ENCODE assay signal across 27 cellular contexts in genomic region chr6:159797554-159797953, GRCh38. TPM values are rescaled to one million over a fixed set of nuclear protein-coding genes. Genes with fewer than 3 reads are reported as not detected.
DNase-seq lines count a peak whose midpoint lies in the region; ATAC-seq, FAIRE-seq and TF ChIP-seq lines count a peak whose summit lies in the region.
"Had no signal": no experiment of that assay in that cellular context is flagged by ENCODE, and none has a peak within 500 bp of the region (broad histone marks: within the 10 kb centered on the region; RNA-seq: fewer than 3 reads in every experiment).

No MANE protein-coding gene starts in this region.

- POLR2A ChIA-PET in activated CD8-positive, alpha-beta T cell treated with anti-CD3 and anti-CD28 coated beads for 36 hours (lab: Charles Lee): no interaction called here
- POLR2A ChIA-PET in activated CD8-positive, alpha-beta T cell treated with anti-CD3 and anti-CD28 coated beads, Interleukin-2, amount 10 ng/mL, durations not matched to agents 7 days and 5 days (lab: Charles Lee): no interaction called here
- POLR2A ChIA-PET in HepG2 (lab: Yijun Ruan, JAX): no interaction called here

- TF ChIP-seq POLR2A in HepG2 (IDR thresholded peaks at IDR 0.05; ENCODE audit: insufficient read depth in 1 of 2, low read depth in 2 of 2, low read length in 2 of 2) (no peak), right lobe of liver (IDR thresholded peaks at IDR 0.05) (no peak)

- H3K4me1 Mint-ChIP-seq in activated CD8-positive, alpha-beta T cell treated with anti-CD3 and anti-CD28 coated beads for 36 hours (ENCODE audit: low read depth): peaks cover 33% of the 10 kb centered on the region
- peaks cover 24% of the 10 kb centered on the region for H3K4me1 Mint-ChIP-seq in activated CD8-positive, alpha-beta T cell treated with anti-CD3 and anti-CD28 coated beads, Interleukin-2, amount 10 ng/mL, durations not matched to agents 7 days and 5 days (ENCODE audit: low read depth)
- peaks cover 44% of the 10 kb centered on the region for H3K4me1 Mint-ChIP-seq in activated naive CD8-positive, alpha-beta T cell (ENCODE audit: low read depth)
- H3K4me1 Mint-ChIP-seq in stimulated activated effector memory CD8-positive, alpha-beta T cell treated with anti-CD3 and anti-CD28 coated beads, Interleukin-12 subunit alpha, Interleukin-12 subunit beta, amount 100 ng/mL, for 72 hours: peaks cover 13% of the 10 kb centered on the region

- no peak overlapping the region for H3K27ac ChIP-seq in HepG2 (ENCODE audit: extremely low read length, insufficient read depth, low read length)
- no peak overlapping the region for H3K27ac ChIP-seq in right lobe of liver
- no peak overlapping the region for H3K27ac ChIP-seq in aorta (ENCODE audit: low read depth in 1 of 2, low read length in 2 of 2)

- no peak for DNase-seq in activated CD8-positive, alpha-beta T cell treated with anti-CD3 and anti-CD28 coated beads for 36 hours
- DNase-seq in activated CD8-positive, alpha-beta T cell treated with anti-CD3 and anti-CD28 coated beads, Interleukin-2, amount 10 ng/mL, durations not matched to agents 7 days and 5 days: no peak
- no peak for DNase-seq in HepG2 (ENCODE audit: low spot score)
- DNase-seq in right lobe of liver: no peak
- no peak for DNase-seq in stimulated activated effector memory CD8-positive, alpha-beta T cell treated with anti-CD3 and anti-CD28 coated beads, Interleukin-12 subunit alpha, Interleukin-12 subunit beta, amount 100 ng/mL, for 72 hours (ENCODE audit: low spot score in 2 of 2)
- DNase-seq in aorta: no peak
- DNase-seq: 8988T, AML-193, C1 segment of cervical spinal cord, DMS53, GDM1, MG63, NCI-H1417, NCI-H1694 treated with DMSO at 0.1 percent for 48 hours, NCI-H2081 treated with DMSO at 0.1 percent for 48 hours, NCI-H2171 treated with DMSO at 0.1 percent for 48 hours, NCI-H446, NCI-H526 treated with DMSO at 0.1 percent for 48 hours, RPMI8226, SHP77 had no signal

- 72% methylated on average over 1 of the region's 1 CpG for WGBS in HepG2 (ENCODE audit: low lambda C conversion rate)
- 25% methylated on average over 1 of the region's 1 CpG for WGBS in right lobe of liver (ENCODE audit: insufficient coverage, low coverage, low lambda C conversion rate, missing lambda C conversion rate)
- WGBS in aorta, 2 donors: 43 to 57% methylated on average over 1 of the region's 1 CpG

- H3K9me3 ChIP-seq in HepG2 (ENCODE audit: low read length) (no peaks in the 10 kb centered on the region), right lobe of liver (no peaks in the 10 kb centered on the region), aorta (ENCODE audit: control insufficient read depth, low read length) (no peaks in the 10 kb centered on the region)
- H3K9me3 ChIP-seq: MG63 had no signal

- H3K36me3 ChIP-seq in HepG2 (replicated peaks in 1 of 2; ENCODE audit: control insufficient read depth in 1 of 2, insufficient read depth in 2 of 2, low read length in 2 of 2) (peaks cover 11 to 26% of the 10 kb centered on the region in 2 experiments), right lobe of liver (peaks cover 3 to 40% (median 20%) of the 10 kb centered on the region in 4 donors), aorta (ENCODE audit: control insufficient read depth in 1 of 2, insufficient read depth in 2 of 2, low read length in 1 of 2) (peaks cover 0 to 3% of the 10 kb centered on the region in 2 donors)

- TF ChIP-seq EP300 in HepG2 (IDR thresholded peaks at IDR 0.05; ENCODE audit: low read depth in 2 of 2, low read length in 2 of 2): no peak
- no peak for TF ChIP-seq EP300 in HepG2 (CRISPR knock-in tag; IDR thresholded peaks at IDR 0.05; ENCODE audit: borderline replicate concordance)

- no peaks in the 10 kb centered on the region for H3K27me3 Mint-ChIP-seq in activated CD8-positive, alpha-beta T cell treated with anti-CD3 and anti-CD28 coated beads for 36 hours
- no peaks in the 10 kb centered on the region for H3K27me3 Mint-ChIP-seq in activated CD8-positive, alpha-beta T cell treated with anti-CD3 and anti-CD28 coated beads, Interleukin-2, amount 10 ng/mL, durations not matched to agents 7 days and 5 days (ENCODE audit: low read depth)
- H3K27me3 Mint-ChIP-seq in activated naive CD8-positive, alpha-beta T cell: no peaks in the 10 kb centered on the region

- in situ Hi-C loops in HepG2 (cut with HindIII; ENCODE audit: extremely low pct_ligation_motif_present, low pct_unique_long_range_greater_than_20kb): no loop called here

- peak; percentile 51 for ATAC-seq in activated CD8-positive, alpha-beta T cell treated with anti-CD3 and anti-CD28 coated beads for 36 hours
- no peak for ATAC-seq in activated CD8-positive, alpha-beta T cell treated with anti-CD3 and anti-CD28 coated beads, Interleukin-2, amount 10 ng/mL, durations not matched to agents 7 days and 5 days
- ATAC-seq in HepG2: no peak
- no peak for ATAC-seq in right lobe of liver
- peak; percentile 47 for ATAC-seq in stimulated activated effector memory CD8-positive, alpha-beta T cell treated with anti-CD3 and anti-CD28 coated beads, Interleukin-12 subunit alpha, Interleukin-12 subunit beta, amount 100 ng/mL, for 72 hours
- no peak for ATAC-seq in aorta (ENCODE audit: low FRiP score)
- ATAC-seq in HG03442 (IDR thresholded peaks at IDR 0.05; ENCODE audit: unreplicated experiment): no peak
- ATAC-seq: K562 had no signal

- no peak for TF ChIP-seq RAD21 in HepG2 (CRISPR knock-in tag; IDR thresholded peaks at IDR 0.05)

- no peak overlapping the region for H3K9ac ChIP-seq in HepG2 (ENCODE audit: insufficient read depth, low read depth, low read length)

- intact Hi-C loops in activated CD8-positive, alpha-beta T cell treated with anti-CD3 and anti-CD28 coated beads for 36 hours (cut with micrococcal nuclease): no loop called here
- intact Hi-C loops in HepG2 (cut with micrococcal nuclease; ENCODE audit: unreplicated experiment): no loop called here
- intact Hi-C loops in right lobe of liver (cut with DNase I): no loop called here
- intact Hi-C loops in aorta (cut with DNase I): no loop called here

- no peak overlapping the region for H2AFZ ChIP-seq in HepG2 (ENCODE audit: low read length)

- H3K4me1 ChIP-seq in HepG2 (ENCODE audit: insufficient read depth, low read length) (peaks cover 30% of the 10 kb centered on the region), right lobe of liver (peaks cover 0 to 5% (median 0%) of the 10 kb centered on the region in 4 donors), aorta (ENCODE audit: control insufficient read depth in 1 of 2, insufficient read depth in 2 of 2, low read length in 2 of 2) (no peaks in the 10 kb centered on the region)

- FAIRE-seq in HepG2 (lab: Jason Lieb, UNC): peak; percentile 26
- FAIRE-seq: D721Med, GM19239, K562 had no signal

- CTCF ChIA-PET in activated CD8-positive, alpha-beta T cell treated with anti-CD3 and anti-CD28 coated beads for 36 hours (lab: Charles Lee): no interaction called here
- CTCF ChIA-PET in activated CD8-positive, alpha-beta T cell treated with anti-CD3 and anti-CD28 coated beads, Interleukin-2, amount 10 ng/mL, durations not matched to agents 7 days and 5 days (lab: Charles Lee): no interaction called here
- CTCF ChIA-PET in HepG2 (lab: Yijun Ruan, JAX; ENCODE audit: low intra/inter-chr PET ratio, low total read pairs): no interaction called here

- H3K36me3 Mint-ChIP-seq in activated CD8-positive, alpha-beta T cell treated with anti-CD3 and anti-CD28 coated beads for 36 hours (ENCODE audit: low read depth): peaks cover 39% of the 10 kb centered on the region
- H3K36me3 Mint-ChIP-seq in activated CD8-positive, alpha-beta T cell treated with anti-CD3 and anti-CD28 coated beads, Interleukin-2, amount 10 ng/mL, durations not matched to agents 7 days and 5 days (ENCODE audit: low read depth): peaks cover 59% of the 10 kb centered on the region
- peaks cover 2% of the 10 kb centered on the region for H3K36me3 Mint-ChIP-seq in activated naive CD8-positive, alpha-beta T cell
- peaks cover 72% of the 10 kb centered on the region for H3K36me3 Mint-ChIP-seq in stimulated activated effector memory CD8-positive, alpha-beta T cell treated with anti-CD3 and anti-CD28 coated beads, Interleukin-12 subunit alpha, Interleukin-12 subunit beta, amount 100 ng/mL, for 72 hours

- no peak for TF ChIP-seq CTCF in activated CD8-positive, alpha-beta T cell treated with anti-CD3 and anti-CD28 coated beads for 36 hours (IDR thresholded peaks at IDR 0.05)
- TF ChIP-seq CTCF in HepG2 (CRISPR knock-in tag; IDR thresholded peaks at IDR 0.05): no peak
- TF ChIP-seq CTCF in right lobe of liver (IDR thresholded peaks at IDR 0.05): no peak

- TSS peak; percentile 19 for BruUV-seq in HepG2 (replicated peaks; lab: Mats Ljungman, UMichigan)

- no peak overlapping the region for H3K4me2 ChIP-seq in HepG2 (ENCODE audit: low read depth, low read length)

- no peak overlapping the region for H3K4me3 Mint-ChIP-seq in activated CD8-positive, alpha-beta T cell treated with anti-CD3 and anti-CD28 coated beads for 36 hours
- H3K4me3 Mint-ChIP-seq in activated CD8-positive, alpha-beta T cell treated with anti-CD3 and anti-CD28 coated beads, Interleukin-2, amount 10 ng/mL, durations not matched to agents 7 days and 5 days: no peak overlapping the region
- H3K4me3 Mint-ChIP-seq in activated naive CD8-positive, alpha-beta T cell: no peak overlapping the region
- H3K4me3 Mint-ChIP-seq in stimulated activated effector memory CD8-positive, alpha-beta T cell treated with anti-CD3 and anti-CD28 coated beads, Interleukin-12 subunit alpha, Interleukin-12 subunit beta, amount 100 ng/mL, for 72 hours: no peak overlapping the region

- H3K79me2 ChIP-seq in HepG2 (ENCODE audit: insufficient read depth, low read length): peaks cover 16% of the 10 kb centered on the region

- no peaks in the 10 kb centered on the region for H4K20me1 ChIP-seq in HepG2 (ENCODE audit: insufficient read depth, low read length)

- no peaks in the 10 kb centered on the region for H3K9me3 Mint-ChIP-seq in activated CD8-positive, alpha-beta T cell treated with anti-CD3 and anti-CD28 coated beads for 36 hours
- no peaks in the 10 kb centered on the region for H3K9me3 Mint-ChIP-seq in activated CD8-positive, alpha-beta T cell treated with anti-CD3 and anti-CD28 coated beads, Interleukin-2, amount 10 ng/mL, durations not matched to agents 7 days and 5 days (ENCODE audit: insufficient read depth)
- no peaks in the 10 kb centered on the region for H3K9me3 Mint-ChIP-seq in activated naive CD8-positive, alpha-beta T cell (ENCODE audit: low read depth)
- no peaks in the 10 kb centered on the region for H3K9me3 Mint-ChIP-seq in stimulated activated effector memory CD8-positive, alpha-beta T cell treated with anti-CD3 and anti-CD28 coated beads, Interleukin-12 subunit alpha, Interleukin-12 subunit beta, amount 100 ng/mL, for 72 hours

- peak overlapping the region; percentile 40 for H3K27ac Mint-ChIP-seq in activated CD8-positive, alpha-beta T cell treated with anti-CD3 and anti-CD28 coated beads for 36 hours
- H3K27ac Mint-ChIP-seq in activated CD8-positive, alpha-beta T cell treated with anti-CD3 and anti-CD28 coated beads, Interleukin-2, amount 10 ng/mL, durations not matched to agents 7 days and 5 days: no peak overlapping the region
- H3K27ac Mint-ChIP-seq in activated naive CD8-positive, alpha-beta T cell: peak overlapping the region; percentile 70
- H3K27ac Mint-ChIP-seq in stimulated activated effector memory CD8-positive, alpha-beta T cell treated with anti-CD3 and anti-CD28 coated beads, Interleukin-12 subunit alpha, Interleukin-12 subunit beta, amount 100 ng/mL, for 72 hours: peak overlapping the region; percentile 37

- no peak overlapping the region for H3K4me3 ChIP-seq in HepG2 (replicated peaks in 1 of 3; ENCODE audit: insufficient read depth in 1 of 3, low read depth in 2 of 3, low read length in 3 of 3)
- H3K4me3 ChIP-seq in right lobe of liver: no peak overlapping the region
- H3K4me3 ChIP-seq in aorta (ENCODE audit: low read length in 2 of 2): no peak overlapping the region
- H3K4me3 ChIP-seq: K562, MG63 had no signal

- H3K27me3 ChIP-seq in HepG2 (ENCODE audit: control insufficient read depth in 1 of 2, insufficient read depth in 2 of 2, low read length in 2 of 2): no peaks in the 10 kb centered on the region
- H3K27me3 ChIP-seq in right lobe of liver: no peaks in the 10 kb centered on the region
- no peaks in the 10 kb centered on the region for H3K27me3 ChIP-seq in aorta (ENCODE audit: control insufficient read depth in 1 of 2, insufficient read depth in 2 of 2, low read length in 1 of 2)
- H3K27me3 ChIP-seq: MG63 had no signal

RNA-seq across cellular contexts. Expression of gene PNLDC1, which starts 2.5 kb away (rescaled TPM):
- under 1 TPM; 0.34 to 0.54 TPM for total RNA-seq in activated CD8-positive, alpha-beta T cell treated with anti-CD3 and anti-CD28 coated beads for 36 hours
- total RNA-seq in activated CD8-positive, alpha-beta T cell treated with anti-CD3 and anti-CD28 coated beads, Interleukin-2, amount 10 ng/mL, durations not matched to agents 7 days and 5 days: under 1 TPM; 0.57 to 0.79 TPM
- total RNA-seq in HepG2 (2016; rRNA removed; fragmentation: Illumina TruSeq; extraction: Trizol) (not detected in 2 replicates), right lobe of liver (under 1 TPM in 1 of 6 experiments, not detected in 5; 0.15 TPM), aorta (under 1 TPM in 1 of 2 donors, not detected in 1; 0.26 TPM)
- not detected in 2 replicates for total RNA-seq in HepG2 (2016; cell fraction: cytosol; rRNA removed; fragmentation: Illumina TruSeq; extraction: Trizol; ENCODE audit: low read depth)
- not detected in 2 replicates for total RNA-seq in HepG2 (2016; cell fraction: insoluble cytoplasmic fraction; rRNA removed; fragmentation: Illumina TruSeq; extraction: Trizol)
- not detected in 2 replicates for total RNA-seq in HepG2 (2016; cell fraction: membrane; rRNA removed; fragmentation: Illumina TruSeq; extraction: Trizol)
- total RNA-seq in HepG2 (2016; cell fraction: nucleus; rRNA removed; fragmentation: Illumina TruSeq; extraction: Trizol): not detected in 2 replicates
- polyA plus RNA-seq in HepG2 (2011; rRNA removed) (0.04 TPM in 1 of 2 replicates, not detected in the other), aorta (under 1 TPM; 0.38 to 0.46 TPM)
- not detected in 2 replicates for polyA plus RNA-seq in HepG2 (2011; cell fraction: cytosol; rRNA removed)
- polyA plus RNA-seq in HepG2 (2011; cell fraction: nucleus; rRNA removed): 0.07 TPM in 1 of 2 replicates, not detected in the other
- not detected in 2 replicates for polyA plus RNA-seq in HepG2 (2012)
- polyA plus RNA-seq in HepG2 (2016; cell fraction: cytosol; fragmentation: Illumina TruSeq; extraction: Trizol; ENCODE audit: low read depth): 0.07 TPM in 1 of 2 replicates, not detected in the other
- not detected in 2 replicates for polyA plus RNA-seq in HepG2 (2016; cell fraction: insoluble cytoplasmic fraction; fragmentation: Illumina TruSeq; extraction: Trizol; ENCODE audit: low read depth)
- polyA plus RNA-seq in HepG2 (2016; cell fraction: membrane; fragmentation: Illumina TruSeq; extraction: Trizol; ENCODE audit: low read depth): not detected in 2 replicates
- polyA plus RNA-seq in HepG2 (2016; cell fraction: nucleus; fragmentation: Illumina TruSeq; extraction: Trizol; ENCODE audit: insufficient read depth, low read depth): not detected in 2 replicates
- not detected in 2 replicates for polyA minus RNA-seq in HepG2 (2011; rRNA and poly(A)+ RNA removed; ENCODE audit: low replicate concordance)
- not detected in 2 replicates for polyA minus RNA-seq in HepG2 (2011; cell fraction: cytosol; rRNA and poly(A)+ RNA removed)
- not detected in 2 replicates for polyA minus RNA-seq in HepG2 (2011; cell fraction: nucleus; rRNA and poly(A)+ RNA removed)
- total RNA-seq: H4, K562, LHCN-M2 had no signal

RNA-seq across cellular contexts. Expression of gene MRPL18, which starts 7.3 kb away (rescaled TPM):
- 10 to 100 TPM; 81.8 to 83.5 TPM for total RNA-seq in activated CD8-positive, alpha-beta T cell treated with anti-CD3 and anti-CD28 coated beads for 36 hours
- 10 to 100 TPM; 85.4 to 91.3 TPM for total RNA-seq in activated CD8-positive, alpha-beta T cell treated with anti-CD3 and anti-CD28 coated beads, Interleukin-2, amount 10 ng/mL, durations not matched to agents 7 days and 5 days
- total RNA-seq in HepG2 (2016; rRNA removed; fragmentation: Illumina TruSeq; extraction: Trizol): 176 and 241 TPM in 2 replicates
- total RNA-seq in HepG2 (2016; cell fraction: cytosol; rRNA removed; fragmentation: Illumina TruSeq; extraction: Trizol; ENCODE audit: low read depth): 87.3 and 95.0 TPM in 2 replicates
- 183 and 249 TPM in 2 replicates for total RNA-seq in HepG2 (2016; cell fraction: insoluble cytoplasmic fraction; rRNA removed; fragmentation: Illumina TruSeq; extraction: Trizol)
- total RNA-seq in HepG2 (2016; cell fraction: membrane; rRNA removed; fragmentation: Illumina TruSeq; extraction: Trizol): 132 TPM in 2 replicates
- 62.7 and 70.4 TPM in 2 replicates for total RNA-seq in HepG2 (2016; cell fraction: nucleus; rRNA removed; fragmentation: Illumina TruSeq; extraction: Trizol)
- 74.2 and 85.6 TPM in 2 replicates for polyA plus RNA-seq in HepG2 (2011; rRNA removed)
- 65.6 and 79.0 TPM in 2 replicates for polyA plus RNA-seq in HepG2 (2011; cell fraction: cytosol; rRNA removed)
- 20.8 and 28.8 TPM in 2 replicates for polyA plus RNA-seq in HepG2 (2011; cell fraction: nucleus; rRNA removed)
- 63.5 and 72.2 TPM in 2 replicates for polyA plus RNA-seq in HepG2 (2012)
- 85.1 and 96.0 TPM in 2 replicates for polyA plus RNA-seq in HepG2 (2016; cell fraction: cytosol; fragmentation: Illumina TruSeq; extraction: Trizol; ENCODE audit: low read depth)
- polyA plus RNA-seq in HepG2 (2016; cell fraction: insoluble cytoplasmic fraction; fragmentation: Illumina TruSeq; extraction: Trizol; ENCODE audit: low read depth): 291 and 300 TPM in 2 replicates
- 120 and 134 TPM in 2 replicates for polyA plus RNA-seq in HepG2 (2016; cell fraction: membrane; fragmentation: Illumina TruSeq; extraction: Trizol; ENCODE audit: low read depth)
- 124 and 125 TPM in 2 replicates for polyA plus RNA-seq in HepG2 (2016; cell fraction: nucleus; fragmentation: Illumina TruSeq; extraction: Trizol; ENCODE audit: insufficient read depth, low read depth)
- polyA minus RNA-seq in HepG2 (2011; rRNA and poly(A)+ RNA removed; ENCODE audit: low replicate concordance): 34.2 and 40.9 TPM in 2 replicates
- 21.3 and 22.0 TPM in 2 replicates for polyA minus RNA-seq in HepG2 (2011; cell fraction: cytosol; rRNA and poly(A)+ RNA removed)
- polyA minus RNA-seq in HepG2 (2011; cell fraction: nucleus; rRNA and poly(A)+ RNA removed): 17.4 and 18.3 TPM in 2 replicates
- total RNA-seq in right lobe of liver: 10 to 100 TPM; 26.6 to 78.5 (median 43.1) TPM
- total RNA-seq in aorta: 10 to 100 TPM; 38.8 to 54.8 TPM
- 10 to 100 TPM; 55.2 to 83.3 TPM for polyA plus RNA-seq in aorta

RNA-seq across cellular contexts. Expression of gene TCP1, which starts 8.2 kb away (rescaled TPM):
- 100 to 1,000 TPM; 446 to 452 TPM for total RNA-seq in activated CD8-positive, alpha-beta T cell treated with anti-CD3 and anti-CD28 coated beads for 36 hours
- 100 to 1,000 TPM; 263 to 277 TPM for total RNA-seq in activated CD8-positive, alpha-beta T cell treated with anti-CD3 and anti-CD28 coated beads, Interleukin-2, amount 10 ng/mL, durations not matched to agents 7 days and 5 days
- total RNA-seq in HepG2 (2016; rRNA removed; fragmentation: Illumina TruSeq; extraction: Trizol) (553 and 677 TPM in 2 replicates), right lobe of liver (10 to 100 TPM; 50.4 to 97.1 (median 77.8) TPM), aorta (100 to 1,000 TPM; 110 to 146 TPM)
- total RNA-seq in HepG2 (2016; cell fraction: cytosol; rRNA removed; fragmentation: Illumina TruSeq; extraction: Trizol; ENCODE audit: low read depth): 167 and 195 TPM in 2 replicates
- total RNA-seq in HepG2 (2016; cell fraction: insoluble cytoplasmic fraction; rRNA removed; fragmentation: Illumina TruSeq; extraction: Trizol): 558 and 662 TPM in 2 replicates
- 368 and 445 TPM in 2 replicates for total RNA-seq in HepG2 (2016; cell fraction: membrane; rRNA removed; fragmentation: Illumina TruSeq; extraction: Trizol)
- total RNA-seq in HepG2 (2016; cell fraction: nucleus; rRNA removed; fragmentation: Illumina TruSeq; extraction: Trizol): 262 and 285 TPM in 2 replicates
- polyA plus RNA-seq in HepG2 (2011; rRNA removed) (102 and 116 TPM in 2 replicates), aorta (100 to 1,000 TPM; 105 to 116 TPM)
- polyA plus RNA-seq in HepG2 (2011; cell fraction: cytosol; rRNA removed): 99.2 and 105 TPM in 2 replicates
- polyA plus RNA-seq in HepG2 (2011; cell fraction: nucleus; rRNA removed): 138 and 159 TPM in 2 replicates
- polyA plus RNA-seq in HepG2 (2012): 242 and 252 TPM in 2 replicates
- 157 and 173 TPM in 2 replicates for polyA plus RNA-seq in HepG2 (2016; cell fraction: cytosol; fragmentation: Illumina TruSeq; extraction: Trizol; ENCODE audit: low read depth)
- 584 and 596 TPM in 2 replicates for polyA plus RNA-seq in HepG2 (2016; cell fraction: insoluble cytoplasmic fraction; fragmentation: Illumina TruSeq; extraction: Trizol; ENCODE audit: low read depth)
- 236 and 293 TPM in 2 replicates for polyA plus RNA-seq in HepG2 (2016; cell fraction: membrane; fragmentation: Illumina TruSeq; extraction: Trizol; ENCODE audit: low read depth)
- 406 and 459 TPM in 2 replicates for polyA plus RNA-seq in HepG2 (2016; cell fraction: nucleus; fragmentation: Illumina TruSeq; extraction: Trizol; ENCODE audit: insufficient read depth, low read depth)
- polyA minus RNA-seq in HepG2 (2011; rRNA and poly(A)+ RNA removed; ENCODE audit: low replicate concordance): 138 and 285 TPM in 2 replicates
- polyA minus RNA-seq in HepG2 (2011; cell fraction: cytosol; rRNA and poly(A)+ RNA removed): 242 and 244 TPM in 2 replicates
- 245 and 282 TPM in 2 replicates for polyA minus RNA-seq in HepG2 (2011; cell fraction: nucleus; rRNA and poly(A)+ RNA removed)

RNA-seq across cellular contexts. Expression of gene ACAT2, which starts 35.7 kb away (rescaled TPM):
- 10 to 100 TPM; 70.8 to 74.1 TPM for total RNA-seq in activated CD8-positive, alpha-beta T cell treated with anti-CD3 and anti-CD28 coated beads for 36 hours
- 10 to 100 TPM; 84.4 to 89.2 TPM for total RNA-seq in activated CD8-positive, alpha-beta T cell treated with anti-CD3 and anti-CD28 coated beads, Interleukin-2, amount 10 ng/mL, durations not matched to agents 7 days and 5 days
- total RNA-seq in HepG2 (2016; rRNA removed; fragmentation: Illumina TruSeq; extraction: Trizol) (534 and 775 TPM in 2 replicates), right lobe of liver (100 to 1,000 TPM in 1 of 6 experiments, 10 to 100 TPM in 5; 11.2 to 120 (median 52.2) TPM), aorta (10 to 100 TPM; 16.5 to 21.4 TPM)
- 162 and 165 TPM in 2 replicates for total RNA-seq in HepG2 (2016; cell fraction: cytosol; rRNA removed; fragmentation: Illumina TruSeq; extraction: Trizol; ENCODE audit: low read depth)
- total RNA-seq in HepG2 (2016; cell fraction: insoluble cytoplasmic fraction; rRNA removed; fragmentation: Illumina TruSeq; extraction: Trizol): 542 and 812 TPM in 2 replicates
- 231 and 232 TPM in 2 replicates for total RNA-seq in HepG2 (2016; cell fraction: membrane; rRNA removed; fragmentation: Illumina TruSeq; extraction: Trizol)
- total RNA-seq in HepG2 (2016; cell fraction: nucleus; rRNA removed; fragmentation: Illumina TruSeq; extraction: Trizol): 200 and 223 TPM in 2 replicates
- polyA plus RNA-seq in HepG2 (2011; rRNA removed) (121 and 132 TPM in 2 replicates), aorta (10 to 100 TPM; 13.0 to 18.7 TPM)
- polyA plus RNA-seq in HepG2 (2011; cell fraction: cytosol; rRNA removed): 62.8 and 103 TPM in 2 replicates
- 28.1 and 44.2 TPM in 2 replicates for polyA plus RNA-seq in HepG2 (2011; cell fraction: nucleus; rRNA removed)
- 172 and 185 TPM in 2 replicates for polyA plus RNA-seq in HepG2 (2012)
- polyA plus RNA-seq in HepG2 (2016; cell fraction: cytosol; fragmentation: Illumina TruSeq; extraction: Trizol; ENCODE audit: low read depth): 142 and 156 TPM in 2 replicates
- 580 and 631 TPM in 2 replicates for polyA plus RNA-seq in HepG2 (2016; cell fraction: insoluble cytoplasmic fraction; fragmentation: Illumina TruSeq; extraction: Trizol; ENCODE audit: low read depth)
- 160 and 171 TPM in 2 replicates for polyA plus RNA-seq in HepG2 (2016; cell fraction: membrane; fragmentation: Illumina TruSeq; extraction: Trizol; ENCODE audit: low read depth)
- polyA plus RNA-seq in HepG2 (2016; cell fraction: nucleus; fragmentation: Illumina TruSeq; extraction: Trizol; ENCODE audit: insufficient read depth, low read depth): 219 and 233 TPM in 2 replicates
- polyA minus RNA-seq in HepG2 (2011; rRNA and poly(A)+ RNA removed; ENCODE audit: low replicate concordance): 52.5 and 89.6 TPM in 2 replicates
- polyA minus RNA-seq in HepG2 (2011; cell fraction: cytosol; rRNA and poly(A)+ RNA removed): 46.9 and 65.1 TPM in 2 replicates
- polyA minus RNA-seq in HepG2 (2011; cell fraction: nucleus; rRNA and poly(A)+ RNA removed): 46.6 and 77.2 TPM in 2 replicates

Comparison
In these comparisons a context has a peak if more than half of its experiments do, and no peak if none do; other contexts are left out.
1. ATAC-seq: peak in activated CD8-positive, alpha-beta T cell treated with anti-CD3 and anti-CD28 coated beads for 36 hours (single experiment) and stimulated activated effector memory CD8-positive, alpha-beta T cell treated with anti-CD3 and anti-CD28 coated beads, Interleukin-12 subunit alpha, Interleukin-12 subunit beta, amount 100 ng/mL, for 72 hours (single experiment); none in activated CD8-positive, alpha-beta T cell treated with anti-CD3 and anti-CD28 coated beads, Interleukin-2, amount 10 ng/mL, durations not matched to agents 7 days and 5 days (single experiment), HepG2 (single experiment), right lobe of liver (0 of 4), aorta (single experiment) and HG03442 (single experiment).